In the genomic region with DNA sequence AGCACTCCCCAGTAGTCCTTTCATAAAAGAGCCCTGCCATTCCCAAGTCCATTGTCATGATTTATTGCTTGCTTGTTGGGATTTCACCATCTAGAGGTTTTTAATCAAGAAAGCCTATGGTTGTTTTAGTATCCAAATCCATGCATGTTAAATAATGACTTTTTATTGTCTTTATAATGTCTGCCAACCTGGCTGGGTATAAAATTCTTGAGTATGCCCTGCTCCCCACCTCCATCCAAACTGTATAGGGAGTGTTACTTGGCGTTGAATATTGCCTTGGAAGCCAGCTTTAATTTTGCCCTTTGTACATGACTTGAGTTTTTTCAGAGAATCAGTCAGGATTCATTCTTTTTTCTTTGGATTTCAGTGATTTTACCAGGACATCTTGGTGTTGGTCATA, we compare ENCODE assay signal across 27 cellular contexts.
"Had no signal": no experiment of that assay in that cellular context is flagged by ENCODE, and none has a peak within 500 bp of the region (broad histone marks: within the 10 kb centered on the region; RNA-seq: fewer than 3 reads in every experiment).

No MANE protein-coding gene starts in this region.

- H3K4me1 ChIP-seq: stomach, suprapubic skin, thyroid gland, tibial artery, tibial nerve, upper lobe of left lung, upper lobe of right lung, uterus, vagina had no signal

- H3K27ac ChIP-seq: stomach, suprapubic skin, testis, thoracic aorta, thyroid gland, tibial artery, tibial nerve, transverse colon, upper lobe of left lung, upper lobe of right lung, uterus, vagina had no signal

- DNase-seq: stimulated activated CD4-positive, alpha-beta T cell treated with anti-CD3 and anti-CD28 coated beads, Interleukin-2, amount 100 ng/mL, for 48 hours; stimulated activated CD4-positive, alpha-beta T cell treated with anti-CD3 and anti-CD28 coated beads, Interleukin-4, amount 100 ng/mL, for 1 hour; stimulated activated CD4-positive, alpha-beta T cell treated with anti-CD3 and anti-CD28 coated beads, Interleukin-4, amount 100 ng/mL, for 24 hours; stimulated activated CD4-positive, alpha-beta T cell treated with anti-CD3 and anti-CD28 coated beads, Interleukin-4, amount 100 ng/mL, for 4 hours; stimulated activated CD8-positive, alpha-beta memory T cell treated with anti-CD3 and anti-CD28 coated beads, Interleukin-4, amount 100 ng/mL, for 48 hours; stimulated activated naive B cell treated with anti-CD40 and anti-IgM and Interleukin-4, amounts not matched to agents 10 μg/mL and 1 μg/mL and 100 μg/mL, for 72 hours; stimulated activated naive CD4-positive, alpha-beta T cell; stimulated activated naive CD4-positive, alpha-beta T cell treated with Interleukin-2 at 50 U/mL for 16 hours; stimulated activated naive CD8-positive, alpha-beta T cell treated with anti-CD3 and anti-CD28 coated beads, Interleukin-15, amount 100 ng/mL, for 72 hours; stimulated activated naive CD8-positive, alpha-beta T cell treated with anti-CD3 and anti-CD28 coated beads, Interleukin-15, Interleukin-2, amounts not matched to agents 100 U/mL and 50 U/mL, for 24 hours; stomach; substantia nigra; testis; thyroid gland; tibial artery; transverse colon; trophoblast cell; upper lobe of left lung; upper lobe of right lung; uterus had no signal

- ATAC-seq: stimulated activated effector memory CD8-positive, alpha-beta T cell treated with anti-CD3 and anti-CD28 coated beads, Interleukin-12 subunit alpha, Interleukin-12 subunit beta, amount 100 ng/mL, for 72 hours; stimulated activated memory B cell treated with anti-CD40 and anti-IgM and Interleukin-4, amounts not matched to agents 10 μg/mL and 1 μg/mL and 100 μg/mL, for 72 hours; stimulated activated naive B cell treated with anti-CD40 and anti-IgM and Interleukin-4, amounts not matched to agents 10 μg/mL and 1 μg/mL and 100 μg/mL, for 72 hours; stimulated activated naive CD8-positive, alpha-beta T cell treated with anti-CD3 and anti-CD28 coated beads, Interleukin-15, amount 100 ng/mL, for 72 hours; stimulated activated naive CD8-positive, alpha-beta T cell treated with anti-CD3 and anti-CD28 coated beads, Interleukin-15, Interleukin-2, amounts not matched to agents 100 U/mL and 50 U/mL, for 24 hours; upper lobe of right lung had no signal

- H3K27me3 ChIP-seq: stomach, suprapubic skin, testis, thyroid gland, tibial artery, tibial nerve, transverse colon, upper lobe of left lung, upper lobe of right lung, uterus, vagina had no signal

- FAIRE-seq: urothelium cell line had no signal

- H3K9me3 ChIP-seq: suprapubic skin, testis, thyroid gland, upper lobe of right lung, uterus had no signal

- H3K36me3 ChIP-seq: stomach, suprapubic skin, thoracic aorta, thyroid gland, tibial artery, transverse colon, upper lobe of left lung, upper lobe of right lung, uterus, vagina had no signal

- H3K4me3 ChIP-seq: stomach, suprapubic skin, testis, thoracic aorta, thyroid gland, tibial artery, tibial nerve, transverse colon, upper lobe of left lung, upper lobe of right lung, uterus, vagina had no signal
